Comparison of ENCODE assay signal across 8 cellular contexts in the genomic region with DNA sequence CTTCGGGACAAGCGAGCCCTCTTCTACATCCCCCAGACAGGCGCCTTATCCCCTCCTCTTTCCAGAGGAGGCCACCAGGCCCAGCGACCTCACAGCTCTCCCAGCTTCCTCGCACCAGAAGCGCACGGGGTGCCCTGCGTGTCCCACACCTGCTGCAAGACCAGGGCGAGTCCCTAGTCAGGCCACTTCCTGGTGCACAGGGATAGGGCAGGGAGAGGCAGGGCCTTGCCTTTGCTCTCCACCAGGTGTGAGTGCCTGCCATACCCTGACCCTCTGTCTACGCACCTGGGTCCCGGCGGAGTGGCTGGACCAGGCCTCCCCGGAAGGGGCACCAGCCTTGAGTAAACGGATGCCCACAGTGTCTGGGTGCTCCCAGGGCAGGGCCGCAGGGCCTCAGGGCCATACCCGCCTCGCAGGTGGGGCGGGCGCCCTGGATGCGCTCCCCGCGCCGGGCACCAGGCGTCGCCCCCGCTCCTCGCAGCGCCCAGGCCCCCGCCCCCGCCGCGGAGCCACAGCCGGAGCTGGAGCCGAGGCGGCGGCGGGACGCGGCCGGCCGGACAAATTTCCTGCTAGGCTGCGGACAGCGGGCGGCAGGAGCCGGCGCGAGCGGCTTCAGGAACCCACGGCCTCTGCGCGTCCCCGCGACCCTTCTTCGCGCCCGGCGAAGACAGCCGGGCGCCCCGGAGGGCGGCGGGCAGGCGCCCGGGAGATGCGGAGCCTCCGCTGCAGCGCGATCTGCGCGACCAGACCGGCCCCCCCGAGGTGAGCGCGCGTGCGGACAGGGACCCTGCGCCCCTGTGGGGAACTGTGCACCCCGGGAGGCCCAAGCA. TPM values are rescaled to one million over a fixed set of nuclear protein-coding genes. Genes with fewer than 3 reads are reported as not detected.
A peak's percentile ranks its signal among the peaks of the same experiment; 100 is the strongest.
DNase-seq lines count a peak whose midpoint lies in the region; ATAC-seq, FAIRE-seq and TF ChIP-seq lines count a peak whose summit lies in the region.

A gene with protein sequence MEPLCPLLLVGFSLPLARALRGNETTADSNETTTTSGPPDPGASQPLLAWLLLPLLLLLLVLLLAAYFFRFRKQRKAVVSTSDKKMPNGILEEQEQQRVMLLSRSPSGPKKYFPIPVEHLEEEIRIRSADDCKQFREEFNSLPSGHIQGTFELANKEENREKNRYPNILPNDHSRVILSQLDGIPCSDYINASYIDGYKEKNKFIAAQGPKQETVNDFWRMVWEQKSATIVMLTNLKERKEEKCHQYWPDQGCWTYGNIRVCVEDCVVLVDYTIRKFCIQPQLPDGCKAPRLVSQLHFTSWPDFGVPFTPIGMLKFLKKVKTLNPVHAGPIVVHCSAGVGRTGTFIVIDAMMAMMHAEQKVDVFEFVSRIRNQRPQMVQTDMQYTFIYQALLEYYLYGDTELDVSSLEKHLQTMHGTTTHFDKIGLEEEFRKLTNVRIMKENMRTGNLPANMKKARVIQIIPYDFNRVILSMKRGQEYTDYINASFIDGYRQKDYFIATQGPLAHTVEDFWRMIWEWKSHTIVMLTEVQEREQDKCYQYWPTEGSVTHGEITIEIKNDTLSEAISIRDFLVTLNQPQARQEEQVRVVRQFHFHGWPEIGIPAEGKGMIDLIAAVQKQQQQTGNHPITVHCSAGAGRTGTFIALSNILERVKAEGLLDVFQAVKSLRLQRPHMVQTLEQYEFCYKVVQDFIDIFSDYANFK (plus strand): TSS at position 556 of the 830 bp plus-strand sequence. CDS start 133,779 bp downstream, outside the sequence.

- peak; percentile 55 for TF ChIP-seq CTCF in epithelial cell of proximal tubule (conservative IDR thresholded peaks at IDR 0.05; ENCODE audit: low read depth, low read length)

- DNase-seq in GM12891 (ENCODE audit: insufficient read length, low spot score) (peak; percentile 78), NCI-H2171 (lab: John Stamatoyannopoulos, UW) (peak; percentile 29), activated T-cell treated with anti-CD3 and anti-CD28 coated beads for 1 hour (ENCODE audit: low read depth) (peak; percentile 52), epithelial cell of proximal tubule (ENCODE audit: low read depth) (no peak), OCI-M2 (lab: John Stamatoyannopoulos, UW; ENCODE audit: unreplicated experiment) (no peak)
- DNase-seq in stimulated activated CD8-positive, alpha-beta memory T cell treated with anti-CD3 and anti-CD28 coated beads, Interleukin-4, amount 100 ng/mL, for 4 hours (ENCODE audit: low read depth in 2 of 2, low spot score in 1 of 2), result peak; percentile 5 to 41

- H3K27ac ChIP-seq in muscle layer of colon (ENCODE audit: low read depth, low read length), result peak within 1 kb of the TSS; percentile 34

- no peak for TF ChIP-seq POLR2A in GM12891 (IDR thresholded peaks at IDR 0.05; ENCODE audit: low read depth, low read length)

- peaks cover 0 to 11% of the 10 kb centered on the region in 2 donors for H3K27me3 ChIP-seq in muscle layer of colon (ENCODE audit: control insufficient read depth in 1 of 2, insufficient read depth in 2 of 2, low read length in 2 of 2)

- ATAC-seq in HG02623 (IDR thresholded peaks at IDR 0.05; ENCODE audit: unreplicated experiment), result peak; percentile 85

- FAIRE-seq in GM12891 (lab: Jason Lieb, UNC), result peak; percentile 20

- no peaks in the 10 kb centered on the region for H3K36me3 ChIP-seq in muscle layer of colon (ENCODE audit: insufficient read depth, low read length)

- H3K9me3 ChIP-seq in muscle layer of colon (ENCODE audit: low read length), result no peaks in the 10 kb centered on the region

- H3K4me3 ChIP-seq in epithelial cell of proximal tubule (ENCODE audit: low read depth, low read length) (peak within 1 kb of the TSS; percentile 69), muscle layer of colon (ENCODE audit: low read depth in 1 of 2, low read length in 2 of 2) (peak within 1 kb of the TSS; percentile 32 to 71)

- H3K9ac ChIP-seq in muscle layer of colon (ENCODE audit: low read length), result no peak within 1 kb of the TSS

- peaks cover 4% of the 10 kb centered on the region for H3K4me1 ChIP-seq in muscle layer of colon (ENCODE audit: insufficient read depth, low read length)

TF ChIP-seq in GM12891, 5 proteins besides CTCF, POLR2A, EP300 and RAD21:
- TF ChIP-seq TAF1 (IDR thresholded peaks at IDR 0.05; ENCODE audit: low read depth, low read length) (no peak), POU2F2 (IDR thresholded peaks at IDR 0.05; ENCODE audit: low read depth, low read length) (no peak), SPI1 (IDR thresholded peaks at IDR 0.05; ENCODE audit: low read depth, low read length) (no peak), PAX5 (IDR thresholded peaks at IDR 0.05; ENCODE audit: insufficient read depth, low read length, severe bottlenecking) (no peak), POLR2AphosphoS5 (IDR thresholded peaks at IDR 0.05; ENCODE audit: low read depth, low read length) (no peak)

RNA-seq across cellular contexts. Expression of the gene that starts here (rescaled TPM):
- polyA plus RNA-seq in GM12891 (2012; ENCODE audit: low read depth, missing spikeins), result 1.4 TPM
- total RNA-seq in epithelial cell of proximal tubule, result 5.4 and 6.2 TPM in 2 replicates

Comparison
In these comparisons a context has a peak if more than half of its experiments do, and no peak if none do; other contexts are left out.
1. DNase-seq: peak in GM12891 (single experiment), NCI-H2171 (single experiment), activated T-cell treated with anti-CD3 and anti-CD28 coated beads for 1 hour (single experiment) and stimulated activated CD8-positive, alpha-beta memory T cell treated with anti-CD3 and anti-CD28 coated beads, Interleukin-4, amount 100 ng/mL, for 4 hours (2 of 2); none in epithelial cell of proximal tubule (single experiment) and OCI-M2 (single experiment).